11 cellular contexts compared by ENCODE assay signal in genomic region chr3:12679468-12679867, GRCh38. TPM values are rescaled to one million over a fixed set of nuclear protein-coding genes. Genes with fewer than 3 reads are reported as not detected.
A peak's percentile ranks its signal among the peaks of the same experiment; 100 is the strongest.
DNase-seq lines count a peak whose midpoint lies in the region; ATAC-seq and TF ChIP-seq lines count a peak whose summit lies in the region.
"Had no signal": no experiment of that assay in that cellular context is flagged by ENCODE, and none has a peak within 500 bp of the region (broad histone marks: within the 10 kb centered on the region; RNA-seq: fewer than 3 reads in every experiment).

No MANE protein-coding gene starts in this region.

- H3K79me1 ChIP-seq in mesenchymal stem cell (replicated peaks; ENCODE audit: low read length, poor library complexity, severe bottlenecking), result no peaks in the 10 kb centered on the region

- intact Hi-C loops in Caco-2 (cut with micrococcal nuclease; ENCODE audit: unreplicated experiment) (no loop called here), mammary epithelial cell (cut with micrococcal nuclease) (loop anchor here (1.0 kb wide), 1 partner anchor 15 kb away; the partner anchor contains the start of gene RAF1)

- H3K18ac ChIP-seq in mesenchymal stem cell (ENCODE audit: low read depth in 1 of 2, low read length in 2 of 2), result no peak overlapping the region

- H3K36me3 ChIP-seq in Caco-2 (ENCODE audit: control insufficient read depth, insufficient read depth, low read length) (no peaks in the 10 kb centered on the region), mammary epithelial cell (ENCODE audit: insufficient read depth, low read length) (no peaks in the 10 kb centered on the region), mesenchymal stem cell (ENCODE audit: control insufficient read depth in 1 of 2, insufficient read depth in 2 of 2, low read depth in 1 of 2, low read length in 2 of 2) (no peaks in the 10 kb centered on the region)
- H3K36me3 ChIP-seq: ascending aorta had no signal

- no peaks in the 10 kb centered on the region for H3K27me3 ChIP-seq in Caco-2 (replicated peaks; ENCODE audit: control insufficient read depth, insufficient read depth, low read length)
- H3K27me3 ChIP-seq in mammary epithelial cell (ENCODE audit: insufficient read depth, low read length), result no peaks in the 10 kb centered on the region
- no peaks in the 10 kb centered on the region for H3K27me3 ChIP-seq in mesenchymal stem cell (ENCODE audit: control insufficient read depth in 1 of 2, insufficient read depth in 1 of 2, low read length in 2 of 2)
- H3K27me3 ChIP-seq: ascending aorta had no signal

- H2BK5ac ChIP-seq in mesenchymal stem cell (ENCODE audit: low read depth, low read length, poor library complexity, severe bottlenecking), result no peak overlapping the region

- in situ Hi-C loops in mammary epithelial cell (cut with MboI; ENCODE audit: low sequenced_read_pairs in 2 of 2), result no loop called here

- no peak overlapping the region for H3K14ac ChIP-seq in mesenchymal stem cell (ENCODE audit: low read length in 2 of 2)

- H3K4me3 ChIP-seq in Caco-2 (ENCODE audit: low read depth, low read length), result no peak overlapping the region
- H3K4me3 ChIP-seq in NB4 (ENCODE audit: low read depth, low read length), result no peak overlapping the region
- H3K4me3 ChIP-seq in mammary epithelial cell (replicated peaks in 1 of 3; ENCODE audit: insufficient read depth in 1 of 3, low read depth in 2 of 3, low read length in 3 of 3), result no peak overlapping the region
- H3K4me3 ChIP-seq in mesenchymal stem cell (ENCODE audit: insufficient read depth in 1 of 2, low read depth in 1 of 2, low read length in 2 of 2), result no peak overlapping the region
- H3K4me3 ChIP-seq: ascending aorta had no signal

- POLR2A ChIA-PET in Caco-2 (lab: Charles Lee), result no interaction called here

- no peak overlapping the region for H2AK5ac ChIP-seq in mesenchymal stem cell (ENCODE audit: low read length, severe bottlenecking)

- H3K4me2 ChIP-seq in mammary epithelial cell (ENCODE audit: insufficient read depth, low read depth, low read length) (no peak overlapping the region), mesenchymal stem cell (ENCODE audit: low read length, poor library complexity, severe bottlenecking) (no peak overlapping the region)

- no peak for ATAC-seq in GM21576 (IDR thresholded peaks at IDR 0.05; ENCODE audit: unreplicated experiment)

- dilution Hi-C loops in mammary epithelial cell (cut with HindIII; ENCODE audit: low sequenced_read_pairs), result no loop called here

- H2AFZ ChIP-seq in mammary epithelial cell (ENCODE audit: low read depth, low read length) (no peak overlapping the region), mesenchymal stem cell (ENCODE audit: low read depth, low read length) (no peak overlapping the region)

- DNase-seq in Caco-2, result peak; percentile 49 to 68
- DNase-seq in NB4 (ENCODE audit: low read depth), result peak; percentile 15
- DNase-seq in mammary epithelial cell, result peak; percentile 86
- DNase-seq in mesenchymal stem cell, result peak; percentile 89
- DNase-seq in middle frontal gyrus (ENCODE audit: extremely low spot score, low spot score), result no peak
- no peak for DNase-seq in NCI-H2196 (lab: John Stamatoyannopoulos, UW; ENCODE audit: unreplicated experiment)
- DNase-seq in HUDEP-2 (lab: John Stamatoyannopoulos, UW; ENCODE audit: unreplicated experiment in 76 of 76), result no peak
- DNase-seq: NCI-H345 had no signal

- H2BK15ac ChIP-seq in mesenchymal stem cell (ENCODE audit: low read depth, poor library complexity, severe bottlenecking), result no peak overlapping the region

- no peaks in the 10 kb centered on the region for H3K9me3 Mint-ChIP-seq in Caco-2 (ENCODE audit: unreplicated experiment)

- no peak overlapping the region for H4K8ac ChIP-seq in mesenchymal stem cell (ENCODE audit: low read length)

- no peak overlapping the region for H2BK120ac ChIP-seq in mesenchymal stem cell (ENCODE audit: low read depth, low read length)

- H3K9ac ChIP-seq in mammary epithelial cell (ENCODE audit: insufficient read depth, low read length), result no peak overlapping the region
- H3K9ac ChIP-seq in mesenchymal stem cell (ENCODE audit: low read length), result no peak overlapping the region

- no peaks in the 10 kb centered on the region for H4K20me1 ChIP-seq in mammary epithelial cell (ENCODE audit: insufficient read depth, low read length)

- CTCF ChIA-PET in Caco-2 (lab: Charles Lee), result no interaction called here
- CTCF ChIA-PET in mammary epithelial cell (lab: Charles Lee; ENCODE audit: low non-redundant PET), result no interaction called here

- H3K4ac ChIP-seq in mesenchymal stem cell (ENCODE audit: low read depth in 1 of 2, low read length in 2 of 2), result no peak overlapping the region

- H4K91ac ChIP-seq in mesenchymal stem cell (ENCODE audit: low read length), result no peak overlapping the region

- no peak overlapping the region for H3K23ac ChIP-seq in mesenchymal stem cell (ENCODE audit: low read length in 2 of 2)

- H3K79me2 ChIP-seq in mammary epithelial cell (ENCODE audit: insufficient read depth, low read length), result no peaks in the 10 kb centered on the region

- H3K27ac Mint-ChIP-seq in Caco-2 (ENCODE audit: unreplicated experiment), result no peak overlapping the region

- H3K4me1 ChIP-seq in Caco-2 (peaks cover 10% of the 10 kb centered on the region), mammary epithelial cell (ENCODE audit: insufficient read depth, low read length) (peaks cover 24% of the 10 kb centered on the region), mesenchymal stem cell (ENCODE audit: control insufficient read depth, insufficient read depth, low read depth, low read length) (peaks cover 11% of the 10 kb centered on the region)
- H3K4me1 ChIP-seq: ascending aorta had no signal

- 38% methylated on average over 5 of the region's 6 CpGs for WGBS in mammary epithelial cell (ENCODE audit: low coverage, missing lambda C conversion rate)
- WGBS in mesenchymal stem cell, result 56% methylated on average over 6 of the region's 6 CpGs

- no peak overlapping the region for H3K4me3 Mint-ChIP-seq in Caco-2 (ENCODE audit: unreplicated experiment)

- TF ChIP-seq POLR2A in NB4 (IDR thresholded peaks at IDR 0.05; ENCODE audit: extremely low read depth, insufficient read length), result no peak

- no peaks in the 10 kb centered on the region for H3K27me3 Mint-ChIP-seq in Caco-2 (ENCODE audit: insufficient read depth, unreplicated experiment)

- no peak overlapping the region for H2BK12ac ChIP-seq in mesenchymal stem cell (ENCODE audit: low read length in 2 of 2)

- H3K9me3 ChIP-seq in Caco-2 (no peaks in the 10 kb centered on the region), mammary epithelial cell (replicated peaks; ENCODE audit: insufficient read depth, low read length) (no peaks in the 10 kb centered on the region), mesenchymal stem cell (ENCODE audit: control insufficient read depth, low read length) (no peaks in the 10 kb centered on the region)
- H3K9me3 ChIP-seq: ascending aorta had no signal

- peaks cover 14% of the 10 kb centered on the region for H3K4me1 Mint-ChIP-seq in Caco-2 (ENCODE audit: low read depth, unreplicated experiment)

- TF ChIP-seq CTCF in Caco-2 (IDR thresholded peaks at IDR 0.05; ENCODE audit: insufficient read depth in 1 of 2, low read depth in 1 of 2, low read length in 1 of 2, severe bottlenecking in 1 of 2, unreplicated experiment in 1 of 2) (no peak), NB4 (IDR thresholded peaks at IDR 0.05; ENCODE audit: low read depth, low read length) (no peak), mammary epithelial cell (conservative IDR thresholded peaks at IDR 0.05 in 1 of 2, IDR thresholded peaks at IDR 0.05 in 1 of 2; ENCODE audit: extremely low read depth in 1 of 2, insufficient read depth in 1 of 2, low read depth in 1 of 2, low read length in 2 of 2) (no peak)

- no peaks in the 10 kb centered on the region for H3K36me3 Mint-ChIP-seq in Caco-2 (ENCODE audit: insufficient read depth, unreplicated experiment)

- H3K27ac ChIP-seq in mammary epithelial cell (ENCODE audit: insufficient read depth, low read depth, low read length), result no peak overlapping the region
- H3K27ac ChIP-seq in mesenchymal stem cell (ENCODE audit: low read length, poor library complexity, severe bottlenecking), result peak overlapping the region; percentile 33
- H3K27ac ChIP-seq: ascending aorta, epithelial cell of prostate had no signal

- BruUV-seq in Caco-2 (replicated peaks; lab: Mats Ljungman, UMichigan) (no TSS peak), mammary epithelial cell (replicated peaks; lab: Mats Ljungman, UMichigan) (no TSS peak)

RNA-seq across cellular contexts. Expression of gene RAF1, which starts 15.6 kb away (rescaled TPM):
- total RNA-seq in Caco-2 (2022) (93.6 and 98.7 TPM in 2 replicates), mammary epithelial cell (10 to 100 TPM; 68.1 to 72.8 TPM)
- 66.3 TPM for polyA plus RNA-seq in mammary epithelial cell
- polyA minus RNA-seq in mammary epithelial cell, result 75.0 TPM
- polyA plus RNA-seq in mesenchymal stem cell (2013, experiment 1 of 2), result 43.4 TPM
- polyA plus RNA-seq in mesenchymal stem cell (2013, experiment 2 of 2), result 42.6 TPM

Comparison
In these comparisons a context has a peak if more than half of its experiments do, and no peak if none do; other contexts are left out.
1. DNase-seq: peak in Caco-2 (2 of 2), NB4 (single experiment), mammary epithelial cell (single experiment) and mesenchymal stem cell (single experiment); none in middle frontal gyrus (single experiment), NCI-H2196 (single experiment) and HUDEP-2 (0 of 76).